ENCODE assay signal across 16 cellular contexts in genomic region chr6:139904572-139904971, GRCh38.
A peak's percentile ranks its signal among the peaks of the same experiment; 100 is the strongest.
DNase-seq lines count a peak whose midpoint lies in the region; ATAC-seq and TF ChIP-seq lines count a peak whose summit lies in the region.
"Had no signal": no experiment of that assay in that cellular context is flagged by ENCODE, and none has a peak within 500 bp of the region (broad histone marks: within the 10 kb centered on the region; RNA-seq: fewer than 3 reads in every experiment).

No MANE protein-coding gene starts in this region.

- H3K4me1 Mint-ChIP-seq in IgD-negative memory B cell = peaks cover 11 to 22% (median 15%) of the 10 kb centered on the region in 3 donors
- peaks cover 0 to 7% (median 0%) of the 10 kb centered on the region in 4 donors for H3K4me1 Mint-ChIP-seq in naive thymus-derived CD8-positive, alpha-beta T cell

- no peak overlapping the region for H3K9ac ChIP-seq in parathyroid adenoma
- H3K9ac ChIP-seq: BLaER1 had no signal

- no peak for ATAC-seq in naive thymus-derived CD8-positive, alpha-beta T cell
- ATAC-seq: HCT116 had no signal

- H3K9me3 Mint-ChIP-seq in IgD-negative memory B cell = peaks cover 0 to 5% (median 0%) of the 10 kb centered on the region in 3 donors
- no peaks in the 10 kb centered on the region for H3K9me3 Mint-ChIP-seq in naive thymus-derived CD8-positive, alpha-beta T cell

- H3K4me2 ChIP-seq in hepatocyte (no peak overlapping the region), parathyroid adenoma (ENCODE audit: low read length) (no peak overlapping the region)
- H3K4me2 ChIP-seq: BLaER1 had no signal

- no peaks in the 10 kb centered on the region for H3K27me3 ChIP-seq in hepatocyte
- no peaks in the 10 kb centered on the region for H3K27me3 ChIP-seq in parathyroid adenoma (ENCODE audit: control insufficient read depth, insufficient read depth, low read length)
- H3K27me3 ChIP-seq: BLaER1, Peyer's patch had no signal

- H3K27ac Mint-ChIP-seq in IgD-negative memory B cell = peak overlapping the region in 2 of 3 donors; percentile 34 to 92
- H3K27ac Mint-ChIP-seq in naive thymus-derived CD8-positive, alpha-beta T cell = no peak overlapping the region

- no peak for TF ChIP-seq POLR2A in NB4 (IDR thresholded peaks at IDR 0.05; ENCODE audit: extremely low read depth, insufficient read length)

- H3K4me3 ChIP-seq in NB4 (ENCODE audit: low read depth, low read length) (no peak overlapping the region), hepatocyte (no peak overlapping the region), parathyroid adenoma (ENCODE audit: low read depth, low read length) (no peak overlapping the region)
- H3K4me3 ChIP-seq: BLaER1, Peyer's patch had no signal

- H3K4me3 Mint-ChIP-seq in IgD-negative memory B cell = no peak overlapping the region
- no peak overlapping the region for H3K4me3 Mint-ChIP-seq in naive thymus-derived CD8-positive, alpha-beta T cell

- no peaks in the 10 kb centered on the region for H3K27me3 Mint-ChIP-seq in IgD-negative memory B cell
- peaks cover 0 to 10% (median 2%) of the 10 kb centered on the region in 5 donors for H3K27me3 Mint-ChIP-seq in naive thymus-derived CD8-positive, alpha-beta T cell

- POLR2A ChIA-PET in naive thymus-derived CD8-positive, alpha-beta T cell (lab: Charles Lee) = no interaction called here

- H3K36me3 ChIP-seq in hepatocyte (replicated peaks; ENCODE audit: insufficient read depth, low read depth) (no peaks in the 10 kb centered on the region), parathyroid adenoma (ENCODE audit: control insufficient read depth, insufficient read depth, low read length) (no peaks in the 10 kb centered on the region)
- H3K36me3 ChIP-seq: BLaER1, Peyer's patch had no signal

- DNase-seq in NB4 (ENCODE audit: low read depth) (peak; percentile 28), hepatocyte (ENCODE audit: low spot score) (no peak), AML-193 (lab: John Stamatoyannopoulos, UW) (no peak)
- DNase-seq in naive thymus-derived CD8-positive, alpha-beta T cell = no peak
- DNase-seq in stimulated activated CD4-positive, alpha-beta T cell treated with anti-CD3 and anti-CD28 coated beads, Interleukin-12 subunit alpha, Interleukin-12 subunit beta, amount 100 ng/mL, for 4 hours = no peak
- DNase-seq: DMS153, IMR-90, NCI-H1092, NCI-H345, NCI-H526 treated with DMSO at 0.1 percent for 48 hours, Peyer's patch, SHP77 had no signal

- H3K79me2 ChIP-seq in hepatocyte (no peaks in the 10 kb centered on the region), parathyroid adenoma (no peaks in the 10 kb centered on the region)

- H3K4me1 ChIP-seq in hepatocyte (ENCODE audit: insufficient read depth) (peaks cover 17% of the 10 kb centered on the region), parathyroid adenoma (peaks cover 19% of the 10 kb centered on the region)
- H3K4me1 ChIP-seq: BLaER1 had no signal

- 61% methylated on average over 1 of the region's 1 CpG for WGBS in hepatocyte (ENCODE audit: low lambda C conversion rate, missing lambda C conversion rate)

- no peak for TF ChIP-seq CTCF in NB4 (IDR thresholded peaks at IDR 0.05; ENCODE audit: low read depth, low read length)
- no peak for TF ChIP-seq CTCF in hepatocyte (IDR thresholded peaks at IDR 0.05; ENCODE audit: poor library complexity)
- TF ChIP-seq CTCF in parathyroid adenoma (IDR thresholded peaks at IDR 0.05) = no peak

- no peaks in the 10 kb centered on the region for H4K20me1 ChIP-seq in hepatocyte (ENCODE audit: insufficient read depth, poor library complexity, severe bottlenecking)
- H4K20me1 ChIP-seq: BLaER1 had no signal

- H3K27ac ChIP-seq in hepatocyte (peak overlapping the region; percentile 44), parathyroid adenoma (no peak overlapping the region)
- H3K27ac ChIP-seq: BLaER1 had no signal

- H3K9me3 ChIP-seq in hepatocyte (ENCODE audit: low read depth) (no peaks in the 10 kb centered on the region), parathyroid adenoma (ENCODE audit: control insufficient read depth, low read length) (no peaks in the 10 kb centered on the region)
- H3K9me3 ChIP-seq: BLaER1, Peyer's patch had no signal

- no peak overlapping the region for H2AFZ ChIP-seq in hepatocyte
- H2AFZ ChIP-seq in parathyroid adenoma = peak overlapping the region; percentile 51

- no peaks in the 10 kb centered on the region for H3K9me2 ChIP-seq in hepatocyte (replicated peaks; ENCODE audit: insufficient read depth)

- H3K36me3 Mint-ChIP-seq in IgD-negative memory B cell = peaks cover 1% of the 10 kb centered on the region
- no peaks in the 10 kb centered on the region for H3K36me3 Mint-ChIP-seq in naive thymus-derived CD8-positive, alpha-beta T cell

Comparison
In these comparisons a context has a peak if more than half of its experiments do, and no peak if none do; other contexts are left out.
1. H3K27ac Mint-ChIP-seq: peak in IgD-negative memory B cell (2 of 3); none in naive thymus-derived CD8-positive, alpha-beta T cell (0 of 10).